ENCODE assay signal across 8 cellular contexts in the genomic region with DNA sequence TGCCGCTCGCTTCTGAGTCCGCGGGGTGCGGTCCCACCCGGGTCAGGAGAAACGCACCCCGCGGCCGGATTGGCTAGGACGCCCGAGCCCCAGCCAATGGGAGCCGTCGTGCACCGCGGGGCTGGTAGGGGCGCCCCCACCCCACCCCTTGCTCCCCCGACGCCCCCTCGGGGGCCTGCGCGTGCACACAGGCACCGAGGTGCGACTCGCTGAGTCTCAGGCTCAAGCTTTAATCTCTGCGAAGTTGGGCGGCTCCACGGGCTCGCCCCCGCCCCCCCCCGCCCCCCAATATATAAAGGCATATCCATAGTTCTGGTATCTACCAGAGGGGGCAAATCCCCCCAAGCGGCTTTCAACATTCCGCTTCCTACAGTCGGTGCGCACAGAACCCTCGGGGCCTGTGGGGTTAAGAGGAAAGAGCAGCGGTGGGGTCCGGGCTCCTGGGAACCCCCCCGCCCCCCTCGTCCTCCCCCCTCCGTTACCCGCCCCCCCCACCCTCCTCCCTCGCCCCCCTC. TPM values are rescaled to one million over a fixed set of nuclear protein-coding genes. Genes with fewer than 3 reads are reported as not detected.
DNase-seq lines count a peak whose midpoint lies in the region; TF ChIP-seq lines count a peak whose summit lies in the region.

A gene with protein sequence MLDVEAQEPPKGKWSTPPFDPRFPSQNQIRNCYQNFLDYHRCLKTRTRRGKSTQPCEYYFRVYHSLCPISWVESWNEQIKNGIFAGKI (minus strand): TSS at position 22 of the 515 bp plus-strand sequence. CDS start 198 bp downstream, outside the sequence.

- H3K9me2 ChIP-seq in PC-9 (ENCODE audit: insufficient read depth), result no peaks in the 10 kb centered on the region

- peak within 1 kb of the TSS; percentile 89 for H3K4me2 ChIP-seq in PC-9

- POLR2A ChIA-PET in CD4-positive, alpha-beta memory T cell (lab: Charles Lee; ENCODE audit: partially characterized antibody), result interaction anchor here (0.9 to 2.9 kb wide), 2 partner anchors 16 to 29 kb away, joined by 4 to 15 read pairs; a partner anchor contains a TSS
- POLR2A ChIA-PET in PC-9 (lab: Charles Lee; ENCODE audit: unreplicated experiment), result no interaction called here

- H3K27me3 ChIP-seq in CD4-positive, alpha-beta memory T cell (ENCODE audit: insufficient read depth, low read length), result peaks cover 29% of the 10 kb centered on the region
- peaks cover 5% of the 10 kb centered on the region for H3K27me3 ChIP-seq in PC-9 (ENCODE audit: insufficient read depth, low read depth)

- H3K4me3 Mint-ChIP-seq in CD4-positive, alpha-beta memory T cell, result peak within 1 kb of the TSS; percentile 69 to 84 (median 80)
- peak within 1 kb of the TSS; percentile 71 for H3K4me3 Mint-ChIP-seq in osteocyte (ENCODE audit: unreplicated experiment)

- no peaks in the 10 kb centered on the region for H3K79me2 ChIP-seq in PC-9 (ENCODE audit: low read depth)

- H4K20me1 ChIP-seq in PC-9 (ENCODE audit: insufficient read depth), result no peaks in the 10 kb centered on the region

- no TSS peak for BruUV-seq in PC-9 (replicated peaks; lab: Mats Ljungman, UMichigan)

- DNase-seq in CD4-positive, alpha-beta memory T cell, result no peak
- DNase-seq in PC-9, result no peak
- no peak for DNase-seq in epithelial cell of prostate (ENCODE audit: low read depth, low spot score)
- DNase-seq in osteocyte (ENCODE audit: extremely low spot score, unreplicated experiment), result no peak
- no peak for DNase-seq in G401 (ENCODE audit: low spot score)
- DNase-seq in DMS153 (lab: John Stamatoyannopoulos, UW), result no peak
- DNase-seq in NCI-H187 (lab: John Stamatoyannopoulos, UW), result no peak
- DNase-seq in NCI-H2081 (lab: John Stamatoyannopoulos, UW), result no peak

- peaks cover 36% of the 10 kb centered on the region for H3F3A ChIP-seq in PC-9 (ENCODE audit: insufficient read depth, low read depth)

- H3K9me3 Mint-ChIP-seq in CD4-positive, alpha-beta memory T cell, result no peaks in the 10 kb centered on the region
- H3K9me3 Mint-ChIP-seq in osteocyte (ENCODE audit: unreplicated experiment), result no peaks in the 10 kb centered on the region

- in situ Hi-C loops in G401 (cut with HindIII; ENCODE audit: low sequenced_read_pairs), result no loop called here

- H3K4me1 ChIP-seq in CD4-positive, alpha-beta memory T cell (ENCODE audit: insufficient read depth, low read length), result peaks cover 18% of the 10 kb centered on the region
- H3K4me1 ChIP-seq in PC-9 (replicated peaks; ENCODE audit: insufficient read depth), result peaks cover 45% of the 10 kb centered on the region

- H3K27ac Mint-ChIP-seq in CD4-positive, alpha-beta memory T cell, result peak within 1 kb of the TSS in 5 of 7 donors; percentile 48 to 84 (median 57)
- no peak within 1 kb of the TSS for H3K27ac Mint-ChIP-seq in osteocyte (ENCODE audit: unreplicated experiment)

- no peaks in the 10 kb centered on the region for H3K36me3 ChIP-seq in CD4-positive, alpha-beta memory T cell (ENCODE audit: insufficient read depth, low read length)
- H3K36me3 ChIP-seq in PC-9 (ENCODE audit: low read depth), result no peaks in the 10 kb centered on the region

- TF ChIP-seq CTCF in PC-9 (conservative IDR thresholded peaks at IDR 0.05) (no peak), osteocyte (IDR thresholded peaks at IDR 0.05) (no peak)

- peak within 1 kb of the TSS; percentile 76 for H2AFZ ChIP-seq in PC-9

- no peaks in the 10 kb centered on the region for H3K9me3 ChIP-seq in CD4-positive, alpha-beta memory T cell (ENCODE audit: control insufficient read depth in 1 of 2, low read length in 2 of 2)
- H3K9me3 ChIP-seq in PC-9 (ENCODE audit: insufficient read depth, low read depth), result no peaks in the 10 kb centered on the region

- H3K4me3 ChIP-seq in CD4-positive, alpha-beta memory T cell (ENCODE audit: low read length in 2 of 2), result peak within 1 kb of the TSS in 1 of 2 donors; percentile 52
- peak within 1 kb of the TSS; percentile 72 for H3K4me3 ChIP-seq in PC-9

- peaks cover 4 to 33% (median 8%) of the 10 kb centered on the region in 4 donors for H3K4me1 Mint-ChIP-seq in CD4-positive, alpha-beta memory T cell
- peaks cover 18% of the 10 kb centered on the region for H3K4me1 Mint-ChIP-seq in osteocyte (ENCODE audit: unreplicated experiment)

- no peak within 1 kb of the TSS for H3K27ac ChIP-seq in CD4-positive, alpha-beta memory T cell (ENCODE audit: low read depth, low read length)
- H3K27ac ChIP-seq in PC-9 (no peak within 1 kb of the TSS), epithelial cell of prostate (peak within 1 kb of the TSS; percentile 39)

- CTCF ChIA-PET in CD4-positive, alpha-beta memory T cell (lab: Charles Lee; ENCODE audit: partially characterized antibody), result no interaction called here
- CTCF ChIA-PET in PC-9 (lab: Charles Lee), result interaction anchor here (0.6 to 0.7 kb wide), 2 partner anchors 9 to 176 kb away, joined by 3 to 4 read pairs; no protein-coding TSS in a partner anchor

- H3K27me3 Mint-ChIP-seq in CD4-positive, alpha-beta memory T cell, result peaks cover 30 to 47% of the 10 kb centered on the region in 2 donors
- H3K27me3 Mint-ChIP-seq in osteocyte (ENCODE audit: unreplicated experiment), result peaks cover 41% of the 10 kb centered on the region

- H3K36me3 Mint-ChIP-seq in CD4-positive, alpha-beta memory T cell, result no peaks in the 10 kb centered on the region
- no peaks in the 10 kb centered on the region for H3K36me3 Mint-ChIP-seq in osteocyte (ENCODE audit: unreplicated experiment)

- intact Hi-C loops in CD4-positive, alpha-beta memory T cell (cut with micrococcal nuclease), result loop anchor here (1.0 kb wide), 1 partner anchor 15 kb away; a partner anchor contains a TSS
- intact Hi-C loops in PC-9 (cut with micrococcal nuclease; ENCODE audit: unreplicated experiment), result no loop called here

RNA-seq across cellular contexts. Expression of the gene that starts here (rescaled TPM):
- under 1 TPM in 1 of 2 experiments, not detected in 1; 0.38 TPM for total RNA-seq in CD4-positive, alpha-beta memory T cell
- polyA plus RNA-seq in CD4-positive, alpha-beta memory T cell, result not detected
- total RNA-seq in PC-9 (2021) (3.3 and 3.7 TPM in 2 replicates), osteocyte (not detected in 2 replicates)
- 5.8 TPM in 2 replicates for total RNA-seq in G401 (2014; rRNA removed; shearing (Covaris generic))
